14 cellular contexts compared by ENCODE assay signal in genomic region chr18:62498616-62499262, GRCh38.
"Had no signal": no experiment of that assay in that cellular context is flagged by ENCODE, and none has a peak within 500 bp of the region (broad histone marks: within the 10 kb centered on the region; RNA-seq: fewer than 3 reads in every experiment).

No MANE protein-coding gene starts in this region.

- H3K9me3 Mint-ChIP-seq: activated naive CD8-positive, alpha-beta T cell treated with anti-CD3 and anti-CD28 coated beads for 36 hours; effector memory CD8-positive, alpha-beta T cell; stimulated activated naive B cell treated with anti-CD40 and anti-IgM and Interleukin-4, amounts not matched to agents 10 μg/mL and 1 μg/mL and 100 μg/mL, for 72 hours had no signal

- H3K36me3 ChIP-seq: pancreas, sigmoid colon, thyroid gland, vagina, WERI-Rb-1 had no signal

- ATAC-seq: effector memory CD8-positive, alpha-beta T cell; stimulated activated naive B cell treated with anti-CD40 and anti-IgM and Interleukin-4, amounts not matched to agents 10 μg/mL and 1 μg/mL and 100 μg/mL, for 72 hours had no signal

- H3K4me3 ChIP-seq: pancreas, sigmoid colon, thyroid gland, vagina had no signal

- H3K27ac ChIP-seq: pancreas, sigmoid colon, thyroid gland, vagina, WERI-Rb-1 had no signal

- H3K4me3 Mint-ChIP-seq: activated naive CD8-positive, alpha-beta T cell treated with anti-CD3 and anti-CD28 coated beads for 36 hours; effector memory CD8-positive, alpha-beta T cell; stimulated activated naive B cell treated with anti-CD40 and anti-IgM and Interleukin-4, amounts not matched to agents 10 μg/mL and 1 μg/mL and 100 μg/mL, for 72 hours; T-helper 1 cell treated with Interleukin-12 subunit alpha and Interleukin-12 subunit beta and Interleukin-4 antibody, amounts not matched to agents 30 μg/mL and 1 μg/mL, for 36 hours had no signal

- H3K36me3 Mint-ChIP-seq: activated naive CD8-positive, alpha-beta T cell treated with anti-CD3 and anti-CD28 coated beads for 36 hours had no signal

- H3K27ac Mint-ChIP-seq: activated naive CD8-positive, alpha-beta T cell treated with anti-CD3 and anti-CD28 coated beads for 36 hours; stimulated activated naive B cell treated with anti-CD40 and anti-IgM and Interleukin-4, amounts not matched to agents 10 μg/mL and 1 μg/mL and 100 μg/mL, for 72 hours; T-helper 1 cell treated with Interleukin-12 subunit alpha and Interleukin-12 subunit beta and Interleukin-4 antibody, amounts not matched to agents 30 μg/mL and 1 μg/mL, for 36 hours had no signal

- FAIRE-seq: pancreas had no signal

- DNase-seq: activated CD4-positive, alpha-beta T cell treated with anti-CD3 and anti-CD28 coated beads for 1 hour; activated CD4-positive, alpha-beta T cell treated with anti-CD3 and anti-CD28 coated beads, Interleukin-2, amount 50 U/mL, for 48 hours; activated naive CD8-positive, alpha-beta T cell treated with anti-CD3 and anti-CD28 coated beads for 36 hours; activated T-cell treated with anti-CD3 and anti-CD28 coated beads for 4 hours; amniotic stem cell; effector memory CD8-positive, alpha-beta T cell; midbrain; pancreas; sigmoid colon; stimulated activated naive B cell treated with anti-CD40 and anti-IgM and Interleukin-4, amounts not matched to agents 10 μg/mL and 1 μg/mL and 100 μg/mL, for 72 hours; thyroid gland; WERI-Rb-1 had no signal

- H3K4me1 ChIP-seq: pancreas, sigmoid colon, thyroid gland, vagina had no signal

- H3K27me3 ChIP-seq: pancreas, sigmoid colon, thyroid gland, vagina had no signal

- H3K9me3 ChIP-seq: pancreas, sigmoid colon, thyroid gland, vagina had no signal
